8 cellular contexts compared by ENCODE assay signal in genomic region chr17:63600569-63601438, GRCh38. TPM values are rescaled to one million over a fixed set of nuclear protein-coding genes. Genes with fewer than 3 reads are reported as not detected.
A peak's percentile ranks its signal among the peaks of the same experiment; 100 is the strongest.
DNase-seq lines count a peak whose midpoint lies in the region; ATAC-seq and TF ChIP-seq lines count a peak whose summit lies in the region.

Gene TACO1, plus strand, starts transcription at chr17:63600895. Its CDS starts 189 bp downstream, at chr17:63601084.

- ATAC-seq in HG03442 (IDR thresholded peaks at IDR 0.05; ENCODE audit: unreplicated experiment): peak; percentile 92

- H3K4me1 ChIP-seq in colonic mucosa: peaks cover 9% of the 10 kb centered on the region

- DNase-seq in Ammon's horn (ENCODE audit: low spot score): peak; percentile 86
- DNase-seq in GM19238 (ENCODE audit: insufficient read length, low spot score): peak; percentile 65
- peak; percentile 78 to 89 for DNase-seq in NCI-H524 (lab: John Stamatoyannopoulos, UW)
- DNase-seq in activated CD4-positive, alpha-beta T cell treated with anti-CD3 and anti-CD28 coated beads for 4 hours: peak; percentile 73 to 76
- DNase-seq in colonic mucosa: peak; percentile 85
- DNase-seq in stimulated activated CD4-positive, alpha-beta T cell treated with anti-CD3 and anti-CD28 coated beads, Interleukin-1b, Interleukin-23, amount 100 ng/mL, for 1 hour (ENCODE audit: low read depth in 2 of 2): peak; percentile 39 to 68

- H3K27ac ChIP-seq in colonic mucosa (peak within 1 kb of the TSS; percentile 83), layer of hippocampus (ENCODE audit: low read depth, low read length) (peak within 1 kb of the TSS; percentile 49)

- no peak for TF ChIP-seq CTCF in colonic mucosa (IDR thresholded peaks at IDR 0.05)

- peak within 1 kb of the TSS; percentile 63 to 76 for H3K9ac ChIP-seq in colonic mucosa (ENCODE audit: low read depth in 2 of 2, low read length in 2 of 2)

- H3K9me3 ChIP-seq in colonic mucosa: no peaks in the 10 kb centered on the region

- no peaks in the 10 kb centered on the region for H3K36me3 ChIP-seq in colonic mucosa

- peak within 1 kb of the TSS; percentile 98 for H3K4me3 ChIP-seq in colonic mucosa

- H3K27me3 ChIP-seq in colonic mucosa: no peaks in the 10 kb centered on the region
- H3K27me3 ChIP-seq in layer of hippocampus (ENCODE audit: control insufficient read depth, insufficient read depth, low read length): no peaks in the 10 kb centered on the region

- intact Hi-C loops in colonic mucosa (cut with DNase I): no loop called here

RNA-seq across cellular contexts. Expression of gene TACO1, which starts in this region (rescaled TPM):
- total RNA-seq in colonic mucosa: 10 to 100 TPM; 34.1 to 51.6 TPM

Comparison
In these comparisons a context has a peak if more than half of its experiments do, and no peak if none do; other contexts are left out.
1. Peak in every context shown above with its lines: DNase-seq, ATAC-seq, H3K4me3 ChIP-seq and H3K27ac ChIP-seq.